ENCODE assay signal across 26 cellular contexts in genomic region chr16:13634921-13635320, GRCh38.
"Had no signal": no experiment of that assay in that cellular context is flagged by ENCODE, and none has a peak within 500 bp of the region (broad histone marks: within the 10 kb centered on the region; RNA-seq: fewer than 3 reads in every experiment).

No MANE protein-coding gene starts in this region.

- H3K9me3 ChIP-seq: gastrocnemius medialis, lower lobe of right lung, pancreas, right atrium auricular region, suprapubic skin, transverse colon, upper lobe of right lung, uterus had no signal

- ATAC-seq: gastrocnemius medialis; heart left ventricle; left colon; left ventricle myocardium superior; lower lobe of right lung; natural killer cell; pancreas; sciatic nerve; stimulated activated naive CD8-positive, alpha-beta T cell treated with anti-CD3 and anti-CD28 coated beads, Interleukin-15, amount 100 ng/mL, for 72 hours; upper lobe of right lung had no signal

- H3K4me1 ChIP-seq: gastrocnemius medialis, heart left ventricle, lower lobe of right lung, pancreas, right atrium auricular region, suprapubic skin, transverse colon, upper lobe of right lung, uterus had no signal

- H3K4me3 Mint-ChIP-seq: natural killer cell; stimulated activated naive CD8-positive, alpha-beta T cell treated with anti-CD3 and anti-CD28 coated beads, Interleukin-15, amount 100 ng/mL, for 72 hours had no signal

- H3K4me3 ChIP-seq: coronary artery, gastrocnemius medialis, heart left ventricle, hepatocyte, lower lobe of right lung, pancreas, right atrium auricular region, smooth muscle cell, suprapubic skin, transverse colon, upper lobe of right lung, uterus had no signal

- H3K4me1 Mint-ChIP-seq: natural killer cell; stimulated activated naive CD8-positive, alpha-beta T cell treated with anti-CD3 and anti-CD28 coated beads, Interleukin-15, amount 100 ng/mL, for 72 hours had no signal

- H3K27ac ChIP-seq: coronary artery, gastrocnemius medialis, heart left ventricle, hepatocyte, lower lobe of right lung, pancreas, right atrium auricular region, suprapubic skin, transverse colon, upper lobe of right lung, uterus had no signal

- H3K36me3 Mint-ChIP-seq: natural killer cell had no signal

- DNase-seq: dermis blood vessel endothelial cell; effector memory CD4-positive, alpha-beta T cell; gastrocnemius medialis; heart left ventricle; kidney; left colon; left ventricle myocardium superior; lower lobe of right lung; natural killer cell; pancreas; stimulated activated CD4-positive, alpha-beta T cell treated with anti-CD3 and anti-CD28 coated beads, Interleukin-12 subunit alpha, Interleukin-12 subunit beta, amount 100 ng/mL, for 4 hours; stimulated activated CD4-positive, alpha-beta T cell treated with anti-CD3 and anti-CD28 coated beads, Interleukin-1b, Interleukin-23, amount 100 ng/mL, for 48 hours; stimulated activated CD4-positive, alpha-beta T cell treated with anti-CD3 and anti-CD28 coated beads, Interleukin-4, amount 100 ng/mL, for 1 hour; stimulated activated CD8-positive, alpha-beta memory T cell treated with anti-CD3 and anti-CD28 coated beads, Interleukin-4, amount 100 ng/mL, for 48 hours; stimulated activated naive CD4-positive, alpha-beta T cell; stimulated activated naive CD8-positive, alpha-beta T cell treated with anti-CD3 and anti-CD28 coated beads, Interleukin-15, amount 100 ng/mL, for 72 hours; transverse colon; upper lobe of right lung; uterus had no signal

- H3K36me3 ChIP-seq: gastrocnemius medialis, heart left ventricle, lower lobe of right lung, pancreas, right atrium auricular region, suprapubic skin, transverse colon, upper lobe of right lung, uterus had no signal

- H3K27ac Mint-ChIP-seq: natural killer cell; progenitor cell of endocrine pancreas; stimulated activated naive CD8-positive, alpha-beta T cell treated with anti-CD3 and anti-CD28 coated beads, Interleukin-15, amount 100 ng/mL, for 72 hours had no signal

- H3K27me3 Mint-ChIP-seq: progenitor cell of endocrine pancreas; stimulated activated naive CD8-positive, alpha-beta T cell treated with anti-CD3 and anti-CD28 coated beads, Interleukin-15, amount 100 ng/mL, for 72 hours had no signal

- H3K27me3 ChIP-seq: gastrocnemius medialis, hepatocyte, pancreas, right atrium auricular region, suprapubic skin, transverse colon, upper lobe of right lung, uterus had no signal
